ENCODE assay signal across 6 cellular contexts in the genomic region with DNA sequence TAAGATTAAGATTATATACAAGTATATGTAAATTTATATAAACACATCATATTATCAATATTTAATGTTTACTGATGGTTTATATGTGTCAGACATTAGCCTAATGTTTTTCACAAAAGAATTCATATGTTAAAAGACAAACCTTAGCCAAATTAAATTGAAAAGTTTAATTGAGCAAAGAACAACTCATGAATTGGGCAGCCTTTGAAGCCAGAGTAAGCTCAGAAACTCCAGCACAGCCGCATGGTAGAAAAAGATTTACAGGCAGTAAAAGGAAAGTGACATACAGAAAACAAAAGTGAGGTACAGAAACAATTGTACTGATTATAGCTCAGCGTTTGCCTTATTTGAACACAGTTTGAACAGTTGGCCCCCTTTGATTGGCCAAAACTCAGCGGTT.
"Had no signal": no experiment of that assay in that cellular context is flagged by ENCODE, and none has a peak within 500 bp of the region (broad histone marks: within the 10 kb centered on the region; RNA-seq: fewer than 3 reads in every experiment).

No MANE protein-coding gene starts in this region.

- H2AFZ ChIP-seq: GM23248 had no signal

- H3K36me3 ChIP-seq: HAP-1 had no signal

- DNase-seq: GOT3, H7 had no signal

- H3K9me3 ChIP-seq: HAP-1 had no signal

- H3K9ac ChIP-seq: GM23248 had no signal

- H3K4me3 ChIP-seq: GM23248, HAP-1, K562 had no signal

- H3K27ac ChIP-seq: GM23248, HL-60 had no signal
